16 cellular contexts compared by ENCODE assay signal in the genomic region with DNA sequence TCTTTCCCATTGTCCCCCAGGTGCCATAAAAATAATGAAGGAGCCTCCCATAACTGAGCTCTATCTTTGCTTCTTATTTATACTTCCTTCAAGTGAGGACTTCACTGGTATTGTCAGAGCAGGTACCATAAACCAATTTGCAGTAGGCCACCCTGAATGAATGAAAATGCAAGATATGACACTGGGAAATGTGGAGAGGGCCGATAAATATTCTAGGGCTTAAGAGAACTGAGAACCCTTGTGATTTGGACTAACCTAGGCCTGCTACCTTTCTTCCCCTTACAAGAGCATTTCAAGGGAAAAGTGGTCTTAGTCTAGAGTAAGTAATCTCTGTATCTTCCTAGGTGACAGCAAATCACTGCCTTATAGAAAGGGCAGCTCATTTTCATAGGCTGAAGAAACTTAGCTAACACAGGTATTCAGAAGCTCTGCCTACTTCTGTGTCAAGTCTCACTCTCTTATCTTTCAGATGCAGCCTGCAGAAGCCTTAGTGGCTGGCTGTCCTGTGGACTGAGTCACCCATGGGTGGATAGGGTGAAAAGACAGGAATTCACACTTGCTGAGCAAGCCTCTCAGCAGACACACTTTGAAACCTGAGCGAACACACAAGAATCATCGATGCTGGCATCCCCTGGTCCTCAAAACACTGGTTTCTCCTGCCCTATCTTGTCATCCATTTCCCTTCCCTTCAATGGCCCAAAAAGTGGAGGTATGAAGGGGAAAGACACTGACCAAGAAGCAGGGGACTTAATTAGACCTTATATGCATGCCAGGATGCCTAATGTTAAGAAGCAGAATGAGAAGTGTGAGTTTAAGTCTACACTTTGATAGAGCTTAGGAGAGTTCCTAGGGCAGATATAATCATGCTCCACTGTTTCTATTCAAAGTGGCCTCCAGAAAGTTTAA. TPM values are rescaled to one million over a fixed set of nuclear protein-coding genes. Genes with fewer than 3 reads are reported as not detected.
DNase-seq lines count a peak whose midpoint lies in the region; ATAC-seq and TF ChIP-seq lines count a peak whose summit lies in the region.
"Had no signal": no experiment of that assay in that cellular context is flagged by ENCODE, and none has a peak within 500 bp of the region (broad histone marks: within the 10 kb centered on the region; RNA-seq: fewer than 3 reads in every experiment).

No MANE protein-coding gene starts in this region.

- DNase-seq in ACHN (peak; percentile 41), HS-27A (ENCODE audit: low read depth) (peak; percentile 43), adipocyte (ENCODE audit: low read depth) (peak; percentile 40), hepatic stellate cell (ENCODE audit: low spot score) (peak; percentile 62), mucosa of descending colon (no peak), GM13977 (ENCODE audit: low spot score) (no peak)
- DNase-seq: activated CD8-positive, alpha-beta T cell treated with anti-CD3 and anti-CD28 coated beads, Interleukin-2, amount 10 ng/mL, durations not matched to agents 7 days and 5 days; DMS 273 treated with DMSO at 0.1 percent for 48 hours; effector memory CD8-positive, alpha-beta T cell; NCI-H2029 treated with DMSO at 0.1 percent for 48 hours; NCI-H82; Right ventricle myocardium superior; stimulated activated CD4-positive, alpha-beta T cell treated with anti-CD3 and anti-CD28 coated beads, Interleukin-12 subunit alpha, Interleukin-12 subunit beta, amount 100 ng/mL, for 4 hours had no signal

- H3K4me3 ChIP-seq in adipocyte (ENCODE audit: low read length) (no peak overlapping the region), mucosa of descending colon (no peak overlapping the region)

- H3K9ac ChIP-seq in adipocyte (ENCODE audit: low read length) = no peak overlapping the region

- in situ Hi-C loops in ACHN (cut with HindIII; ENCODE audit: low pct_ligation_motif_present, low pct_unique_long_range_greater_than_20kb, low sequenced_read_pairs) = no loop called here
- in situ Hi-C loops in GM13977 (cut with MboI; ENCODE audit: low pct_unique_long_range_greater_than_20kb, low sequenced_read_pairs, unreplicated experiment) = no loop called here

- H3K36me3 ChIP-seq in adipocyte (ENCODE audit: control insufficient read depth, insufficient read depth, low read length, severe bottlenecking) (no peaks in the 10 kb centered on the region), mucosa of descending colon (ENCODE audit: low read depth) (no peaks in the 10 kb centered on the region)

- H3K9me3 ChIP-seq in adipocyte (ENCODE audit: control insufficient read depth, low read length) (no peaks in the 10 kb centered on the region), mucosa of descending colon (no peaks in the 10 kb centered on the region)

- H3K27me3 ChIP-seq in adipocyte (replicated peaks; ENCODE audit: control insufficient read depth, insufficient read depth, low read length) = no peaks in the 10 kb centered on the region

- peaks cover 18% of the 10 kb centered on the region for H3K4me1 ChIP-seq in adipocyte (ENCODE audit: control insufficient read depth, insufficient read depth, low read length)
- no peaks in the 10 kb centered on the region for H3K4me1 ChIP-seq in mucosa of descending colon (ENCODE audit: low read depth)

- TF ChIP-seq CTCF in mucosa of descending colon (IDR thresholded peaks at IDR 0.05) (no peak), GM13977 (IDR thresholded peaks at IDR 0.05; ENCODE audit: extremely low read depth, insufficient read depth, missing control alignments) (no peak)

- ATAC-seq in mucosa of descending colon (no peak), HG02840 (IDR thresholded peaks at IDR 0.05; ENCODE audit: low FRiP score, unreplicated experiment) (no peak), GM21528 (IDR thresholded peaks at IDR 0.05; ENCODE audit: low FRiP score, unreplicated experiment) (no peak)
- ATAC-seq: activated CD8-positive, alpha-beta T cell treated with anti-CD3 and anti-CD28 coated beads, Interleukin-2, amount 10 ng/mL, durations not matched to agents 7 days and 5 days; activated T-helper 17 cell treated with anti-CD3 and anti-CD28 coated beads, Interleukin-2, amount 50 U/mL, for 72 hours; effector memory CD8-positive, alpha-beta T cell had no signal

- intact Hi-C loops in mucosa of descending colon (cut with DNase I, micrococcal nuclease) = no loop called here

RNA-seq across cellular contexts. Expression of gene NRIP3, which starts 15.2 kb away (rescaled TPM):
- total RNA-seq in mucosa of descending colon = 1 to 10 TPM in 1 of 3 donors, under 1 TPM in 2; 0.20 to 1.6 (median 0.63) TPM

RNA-seq across cellular contexts. Expression of gene TMEM9B, which starts 24.3 kb away (rescaled TPM):
- total RNA-seq in mucosa of descending colon = 100 to 1,000 TPM in 1 of 3 donors, 10 to 100 TPM in 2; 51.4 to 109 (median 78.4) TPM

RNA-seq across cellular contexts. Expression of gene ASCL3, which starts 45.8 kb away (rescaled TPM):
- not detected for total RNA-seq in mucosa of descending colon
- total RNA-seq: activated CD8-positive, alpha-beta T cell treated with anti-CD3 and anti-CD28 coated beads, Interleukin-2, amount 10 ng/mL, durations not matched to agents 7 days and 5 days; activated T-helper 17 cell treated with anti-CD3 and anti-CD28 coated beads, Interleukin-2, amount 50 U/mL, for 72 hours; Right ventricle myocardium superior had no signal

RNA-seq across cellular contexts. Expression of gene C11orf16, which starts 55.8 kb away (rescaled TPM):
- not detected for total RNA-seq in mucosa of descending colon
- total RNA-seq: activated CD8-positive, alpha-beta T cell treated with anti-CD3 and anti-CD28 coated beads, Interleukin-2, amount 10 ng/mL, durations not matched to agents 7 days and 5 days; activated T-helper 17 cell treated with anti-CD3 and anti-CD28 coated beads, Interleukin-2, amount 50 U/mL, for 72 hours; Right ventricle myocardium superior had no signal

Comparison
In these comparisons a context has a peak if more than half of its experiments do, and no peak if none do; other contexts are left out.
1. DNase-seq: peak in ACHN (single experiment), HS-27A (single experiment), adipocyte (single experiment) and hepatic stellate cell (single experiment); none in mucosa of descending colon (0 of 3) and GM13977 (single experiment).